ENCODE assay signal across 24 cellular contexts in the genomic region with DNA sequence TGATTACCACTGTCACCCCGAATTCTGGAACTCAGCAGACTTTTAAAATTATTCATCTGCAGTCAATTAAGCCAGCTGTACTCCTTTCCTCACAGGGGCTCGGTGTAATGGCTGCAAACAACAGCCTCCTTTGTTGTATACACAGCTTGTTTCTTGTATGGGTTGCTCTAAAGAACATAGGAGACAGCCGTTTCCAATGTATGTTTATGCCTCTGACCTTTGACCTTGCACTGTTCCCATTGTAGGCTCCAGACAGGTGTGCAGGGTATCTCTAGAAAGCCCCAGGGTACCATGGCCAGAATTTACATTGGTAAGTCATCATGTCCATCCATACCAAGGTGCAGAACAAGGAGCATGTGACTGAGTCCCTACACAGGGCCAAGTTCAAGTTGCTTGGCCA.
"Had no signal": no experiment of that assay in that cellular context is flagged by ENCODE, and none has a peak within 500 bp of the region (broad histone marks: within the 10 kb centered on the region; RNA-seq: fewer than 3 reads in every experiment).

No MANE protein-coding gene starts in this region.

- H3K27ac ChIP-seq: adrenal gland, Peyer's patch had no signal

- H3K9me3 ChIP-seq: adrenal gland, Peyer's patch had no signal

- H3K27me3 ChIP-seq: adrenal gland, Peyer's patch had no signal

- H3K4me1 Mint-ChIP-seq: activated B cell treated with CpG ODN at 0.5 μM for 24 hours; activated CD4-positive, alpha-beta memory T cell treated with anti-CD3 and anti-CD28 coated beads, Interleukin-2, amount 10 ng/mL, durations not matched to agents 7 days and 5 days; activated CD4-positive, alpha-beta T cell treated with anti-CD3 and anti-CD28 coated beads, Interleukin-2, amount 10 ng/mL, durations not matched to agents 7 days and 5 days; T-helper 17 cell had no signal

- H3K36me3 ChIP-seq: adrenal gland, Peyer's patch had no signal

- H3K4me3 Mint-ChIP-seq: activated B cell treated with CpG ODN at 0.5 μM for 24 hours; activated CD4-positive, alpha-beta memory T cell treated with anti-CD3 and anti-CD28 coated beads, Interleukin-2, amount 10 ng/mL, durations not matched to agents 7 days and 5 days; activated CD4-positive, alpha-beta T cell treated with anti-CD3 and anti-CD28 coated beads, Interleukin-2, amount 10 ng/mL, durations not matched to agents 7 days and 5 days; activated naive CD8-positive, alpha-beta T cell treated with anti-CD3 and anti-CD28 coated beads, Interleukin-2, amount 10 ng/mL, durations not matched to agents 7 days and 5 days; activated T-cell treated with anti-CD3 and anti-CD28 coated beads, Interleukin-2, amount 50 U/mL, for 72 hours; T-helper 17 cell had no signal

- H3K9me3 Mint-ChIP-seq: activated B cell treated with CpG ODN at 0.5 μM for 24 hours; activated CD4-positive, alpha-beta memory T cell treated with anti-CD3 and anti-CD28 coated beads, Interleukin-2, amount 10 ng/mL, durations not matched to agents 7 days and 5 days; activated CD4-positive, alpha-beta T cell treated with anti-CD3 and anti-CD28 coated beads, Interleukin-2, amount 10 ng/mL, durations not matched to agents 7 days and 5 days; activated T-cell treated with anti-CD3 and anti-CD28 coated beads, Interleukin-2, amount 50 U/mL, for 72 hours had no signal

- DNase-seq: activated B cell treated with CpG ODN at 0.5 μM for 24 hours; activated CD4-positive, alpha-beta memory T cell treated with anti-CD3 and anti-CD28 coated beads, Interleukin-2, amount 10 ng/mL, durations not matched to agents 7 days and 5 days; activated CD4-positive, alpha-beta T cell treated with anti-CD3 and anti-CD28 coated beads for 1 hour; activated CD4-positive, alpha-beta T cell treated with anti-CD3 and anti-CD28 coated beads, Interleukin-2, amount 10 ng/mL, durations not matched to agents 7 days and 5 days; activated naive CD4-positive, alpha-beta T cell treated with anti-CD3 and anti-CD28 coated beads, Interleukin-2, amount 50 U/mL, for 16 hours; activated naive CD8-positive, alpha-beta T cell treated with anti-CD3 and anti-CD28 coated beads, Interleukin-2, amount 10 ng/mL, durations not matched to agents 7 days and 5 days; activated T-cell treated with anti-CD3 and anti-CD28 coated beads for 4 hours; activated T-cell treated with anti-CD3 and anti-CD28 coated beads, Interleukin-2, amount 50 U/mL, for 72 hours; adrenal gland; anterior cingulate cortex; cerebellar nuclear complex; KG1; NCI-H1105; NCI-H1436; NCI-H187 treated with DMSO at 0.1 percent for 48 hours; NCI-H2081 treated with DMSO at 0.1 percent for 48 hours; NCI-H446; NCI-H524; NCI-H82; NK-92 treated with Interleukin-12 subunit alpha and Interleukin-12 subunit beta, amount 100 ng/mL, for 24 hours; Peyer's patch; SHP77; T-helper 17 cell; T-helper 9 cell had no signal

- H3K4me3 ChIP-seq: adrenal gland, Peyer's patch had no signal

- ATAC-seq: activated T-cell treated with anti-CD3 and anti-CD28 coated beads, Interleukin-2, amount 50 U/mL, for 72 hours; T-helper 17 cell had no signal

- H3K27ac Mint-ChIP-seq: activated B cell treated with CpG ODN at 0.5 μM for 24 hours; activated CD4-positive, alpha-beta memory T cell treated with anti-CD3 and anti-CD28 coated beads, Interleukin-2, amount 10 ng/mL, durations not matched to agents 7 days and 5 days; activated CD4-positive, alpha-beta T cell treated with anti-CD3 and anti-CD28 coated beads, Interleukin-2, amount 10 ng/mL, durations not matched to agents 7 days and 5 days; activated naive CD8-positive, alpha-beta T cell treated with anti-CD3 and anti-CD28 coated beads, Interleukin-2, amount 10 ng/mL, durations not matched to agents 7 days and 5 days; activated T-cell treated with anti-CD3 and anti-CD28 coated beads, Interleukin-2, amount 50 U/mL, for 72 hours; T-helper 17 cell had no signal

- H3K36me3 Mint-ChIP-seq: activated naive CD8-positive, alpha-beta T cell treated with anti-CD3 and anti-CD28 coated beads, Interleukin-2, amount 10 ng/mL, durations not matched to agents 7 days and 5 days had no signal
